ENCODE assay signal across 20 cellular contexts in genomic region chr17:57448288-57449283, GRCh38.
DNase-seq lines count a peak whose midpoint lies in the region; ATAC-seq, FAIRE-seq and TF ChIP-seq lines count a peak whose summit lies in the region.
"Had no signal": no experiment of that assay in that cellular context is flagged by ENCODE, and none has a peak within 500 bp of the region (broad histone marks: within the 10 kb centered on the region; RNA-seq: fewer than 3 reads in every experiment).

No MANE protein-coding gene starts in this region.

- TF ChIP-seq EP300 in A549 (IDR thresholded peaks at IDR 0.05) = no peak

- H3K4me1 ChIP-seq in A549 = peaks cover 32% of the 10 kb centered on the region
- peaks cover 30% of the 10 kb centered on the region for H3K4me1 ChIP-seq in astrocyte (ENCODE audit: insufficient read depth, low read length)

- peaks cover 3% of the 10 kb centered on the region for H3K79me2 ChIP-seq in astrocyte (ENCODE audit: insufficient read depth, low read length)

- TF ChIP-seq CTCF in A549 (IDR thresholded peaks at IDR 0.05) (no peak), astrocyte (IDR thresholded peaks at IDR 0.05; ENCODE audit: insufficient read depth, low read depth, low read length) (no peak)

- WGBS in A549 (ENCODE audit: missing lambda C conversion rate) = 92% methylated on average over 14 of the region's 14 CpGs

- H3K4me3 Mint-ChIP-seq in astrocyte (ENCODE audit: unreplicated experiment) (peak overlapping the region; percentile 45), naive B cell (peak overlapping the region in 5 of 8 donors; percentile 6 to 77 (median 65))
- H3K4me3 Mint-ChIP-seq in stimulated activated memory B cell treated with anti-CD40 and anti-IgM and Interleukin-4, amounts not matched to agents 10 μg/mL and 1 μg/mL and 100 μg/mL, for 72 hours = no peak overlapping the region
- H3K4me3 Mint-ChIP-seq: activated naive CD8-positive, alpha-beta T cell treated with anti-CD3 and anti-CD28 coated beads, Interleukin-2, amount 50 U/mL, for 24 hours; memory B cell; neural progenitor cell; T-helper 2 cell treated with Interferon-gamma antibody and Interleukin-4, amounts not matched to agents 5 μg/mL and 100 μg/mL, for 36 hours; WTC11 had no signal

- H3K4me3 ChIP-seq in A549 (no peak overlapping the region), astrocyte (ENCODE audit: insufficient read depth, low read depth, low read length) (no peak overlapping the region)
- H3K4me3 ChIP-seq: hepatocyte, neural progenitor cell, suprapubic skin had no signal

- no peak for TF ChIP-seq RAD21 in A549 (conservative IDR thresholded peaks at IDR 0.05 in 1 of 2, IDR thresholded peaks at IDR 0.05 in 1 of 2)

- H3K9ac ChIP-seq in astrocyte (ENCODE audit: low read length) = no peak overlapping the region
- H3K9ac ChIP-seq: neural progenitor cell had no signal

- no peaks in the 10 kb centered on the region for H3K36me3 ChIP-seq in astrocyte (ENCODE audit: insufficient read depth, low read length)
- H3K36me3 ChIP-seq: neural progenitor cell, suprapubic skin had no signal

- no peaks in the 10 kb centered on the region for H4K20me1 ChIP-seq in astrocyte (ENCODE audit: insufficient read depth, low read length)

- H3K36me3 Mint-ChIP-seq in astrocyte (ENCODE audit: low read depth, unreplicated experiment) (peaks cover 17% of the 10 kb centered on the region), naive B cell (no peaks in the 10 kb centered on the region)
- H3K36me3 Mint-ChIP-seq in stimulated activated memory B cell treated with anti-CD40 and anti-IgM and Interleukin-4, amounts not matched to agents 10 μg/mL and 1 μg/mL and 100 μg/mL, for 72 hours = peaks cover 15% of the 10 kb centered on the region
- H3K36me3 Mint-ChIP-seq: WTC11 had no signal

- H3K9me3 Mint-ChIP-seq in astrocyte (ENCODE audit: unreplicated experiment) (no peaks in the 10 kb centered on the region), naive B cell (no peaks in the 10 kb centered on the region)
- no peaks in the 10 kb centered on the region for H3K9me3 Mint-ChIP-seq in stimulated activated memory B cell treated with anti-CD40 and anti-IgM and Interleukin-4, amounts not matched to agents 10 μg/mL and 1 μg/mL and 100 μg/mL, for 72 hours
- H3K9me3 Mint-ChIP-seq: activated naive CD8-positive, alpha-beta T cell treated with anti-CD3 and anti-CD28 coated beads, Interleukin-2, amount 50 U/mL, for 24 hours; memory B cell; neural progenitor cell; T-helper 2 cell treated with Interferon-gamma antibody and Interleukin-4, amounts not matched to agents 5 μg/mL and 100 μg/mL, for 36 hours; WTC11 had no signal

- H3K27me3 Mint-ChIP-seq in astrocyte (ENCODE audit: low read depth, unreplicated experiment) (no peaks in the 10 kb centered on the region), naive B cell (no peaks in the 10 kb centered on the region)
- no peaks in the 10 kb centered on the region for H3K27me3 Mint-ChIP-seq in stimulated activated memory B cell treated with anti-CD40 and anti-IgM and Interleukin-4, amounts not matched to agents 10 μg/mL and 1 μg/mL and 100 μg/mL, for 72 hours
- H3K27me3 Mint-ChIP-seq: activated naive CD8-positive, alpha-beta T cell treated with anti-CD3 and anti-CD28 coated beads, Interleukin-2, amount 50 U/mL, for 24 hours; memory B cell had no signal

- POLR2A ChIA-PET in A549 (lab: Yijun Ruan, JAX) = no interaction called here

- FAIRE-seq in A549 (lab: Jason Lieb, UNC) (no peak), HTR-8/SVneo (lab: Jason Lieb, UNC) (peak; percentile 69), astrocyte (lab: Jason Lieb, UNC) (no peak)
- FAIRE-seq: kidney had no signal

- peaks cover 18% of the 10 kb centered on the region for H3K4me1 Mint-ChIP-seq in astrocyte (ENCODE audit: low read depth, unreplicated experiment)
- H3K4me1 Mint-ChIP-seq in naive B cell = peaks cover 41 to 73% (median 72%) of the 10 kb centered on the region in 3 donors
- peaks cover 42% of the 10 kb centered on the region for H3K4me1 Mint-ChIP-seq in stimulated activated memory B cell treated with anti-CD40 and anti-IgM and Interleukin-4, amounts not matched to agents 10 μg/mL and 1 μg/mL and 100 μg/mL, for 72 hours

- H3K4me2 ChIP-seq in A549 = no peak overlapping the region
- H3K4me2 ChIP-seq in astrocyte (ENCODE audit: low read length) = peak overlapping the region; percentile 2
- H3K4me2 ChIP-seq: hepatocyte, neural progenitor cell had no signal

- no peak overlapping the region for H3K27ac Mint-ChIP-seq in astrocyte (ENCODE audit: unreplicated experiment)
- H3K27ac Mint-ChIP-seq in naive B cell = peak overlapping the region in 5 of 6 donors; percentile 44 to 95 (median 63)
- H3K27ac Mint-ChIP-seq in stimulated activated memory B cell treated with anti-CD40 and anti-IgM and Interleukin-4, amounts not matched to agents 10 μg/mL and 1 μg/mL and 100 μg/mL, for 72 hours = no peak overlapping the region
- H3K27ac Mint-ChIP-seq: memory B cell; T-helper 2 cell treated with Interferon-gamma antibody and Interleukin-4, amounts not matched to agents 5 μg/mL and 100 μg/mL, for 36 hours; WTC11 had no signal

- H3K9me3 ChIP-seq in A549 (no peaks in the 10 kb centered on the region), astrocyte (ENCODE audit: insufficient read depth, low read depth, low read length) (no peaks in the 10 kb centered on the region)
- H3K9me3 ChIP-seq: suprapubic skin had no signal

- H3K27me3 ChIP-seq in astrocyte (ENCODE audit: insufficient read depth, low read length) = no peaks in the 10 kb centered on the region
- H3K27me3 ChIP-seq: hepatocyte, neural progenitor cell, suprapubic skin had no signal

- no peak for TF ChIP-seq POLR2A in A549 (IDR thresholded peaks at IDR 0.05; ENCODE audit: low read length)

- H2AFZ ChIP-seq in astrocyte (ENCODE audit: low read depth, low read length) = no peak overlapping the region
- H2AFZ ChIP-seq: hepatocyte, neural progenitor cell had no signal

- CTCF ChIA-PET in A549 (lab: Yijun Ruan, JAX) = interaction anchor here (0.6 to 2.5 kb wide), 6 partner anchors 8 to 1202 kb away, joined by 3 to 17 read pairs (median 5); no protein-coding TSS in a partner anchor

- no peak for ATAC-seq in A549
- no peak for ATAC-seq in naive B cell (ENCODE audit: low read depth in 2 of 2)
- ATAC-seq in stimulated activated memory B cell treated with anti-CD40 and anti-IgM and Interleukin-4, amounts not matched to agents 10 μg/mL and 1 μg/mL and 100 μg/mL, for 72 hours = no peak
- ATAC-seq: activated naive CD8-positive, alpha-beta T cell treated with anti-CD3 and anti-CD28 coated beads, Interleukin-2, amount 50 U/mL, for 24 hours; WTC11 had no signal

- DNase-seq in A549 (ENCODE audit: low read depth in 1 of 2, low spot score in 1 of 2) = no peak
- DNase-seq in HTR-8/SVneo (ENCODE audit: insufficient read length, low spot score) = no peak
- peak; percentile 54 for DNase-seq in astrocyte (ENCODE audit: low read depth)
- DNase-seq in naive B cell = no peak
- no peak for DNase-seq in midbrain (lab: John Stamatoyannopoulos, UW)
- no peak for DNase-seq in iPS-NIHi11 (ENCODE audit: low spot score)
- DNase-seq in NCI-H526 (lab: John Stamatoyannopoulos, UW) = no peak
- DNase-seq: activated naive CD8-positive, alpha-beta T cell treated with anti-CD3 and anti-CD28 coated beads, Interleukin-2, amount 50 U/mL, for 24 hours; dermis blood vessel endothelial cell; kidney; NCI-H1417 treated with DMSO at 0.1 percent for 48 hours; NCI-H2227 treated with DMSO at 0.1 percent for 48 hours; NK-92 treated with Interleukin-12 subunit alpha and Interleukin-12 subunit beta, amount 100 ng/mL, for 24 hours had no signal

- H3K27ac ChIP-seq in A549 = peak overlapping the region; percentile 10 to 32; a peak in 4 of 6 replicates
- no peak overlapping the region for H3K27ac ChIP-seq in astrocyte (ENCODE audit: low read depth, low read length)
- H3K27ac ChIP-seq: hepatocyte, neural progenitor cell, suprapubic skin had no signal

TF ChIP-seq in A549, 52 proteins besides CTCF, POLR2A, EP300 and RAD21:
- TF ChIP-seq NPAS2 (CRISPR knock-in tag; IDR thresholded peaks at IDR 0.05; ENCODE audit: borderline replicate concordance) (no peak), JUNB (IDR thresholded peaks at IDR 0.05) (no peak), POLR2AphosphoS2 (conservative IDR thresholded peaks at IDR 0.05; ENCODE audit: low read length) (no peak), HOXB13 (CRISPR knock-in tag; IDR thresholded peaks at IDR 0.05; ENCODE audit: low read depth) (no peak), HEYL (CRISPR knock-in tag; IDR thresholded peaks at IDR 0.05) (no peak), HOXA7 (CRISPR knock-in tag; IDR thresholded peaks at IDR 0.05) (no peak), ZFP36 (IDR thresholded peaks at IDR 0.05; ENCODE audit: borderline replicate concordance, partially characterized antibody) (no peak), ESRRA (IDR thresholded peaks at IDR 0.05; ENCODE audit: borderline replicate concordance, low read length) (no peak), BHLHE40 (IDR thresholded peaks at IDR 0.05; ENCODE audit: low read depth, low read length) (no peak), CEBPB (IDR thresholded peaks at IDR 0.05) (no peak), SREBF2 (IDR thresholded peaks at IDR 0.05) (no peak), NFE2L2 (conservative IDR thresholded peaks at IDR 0.05; ENCODE audit: low read length) (no peak), RFX5 (IDR thresholded peaks at IDR 0.05) (no peak), CBX8 (IDR thresholded peaks at IDR 0.05) (no peak)
TF ChIP-seq in A549: peak in this region for 0.

Comparison
In these comparisons a context has a peak if more than half of its experiments do, and no peak if none do; other contexts are left out.
1. H3K27ac Mint-ChIP-seq: peak in naive B cell (5 of 6); none in astrocyte (single experiment) and stimulated activated memory B cell treated with anti-CD40 and anti-IgM and Interleukin-4, amounts not matched to agents 10 μg/mL and 1 μg/mL and 100 μg/mL, for 72 hours (single experiment).